ENCODE assay signal across 8 cellular contexts in the genomic region with DNA sequence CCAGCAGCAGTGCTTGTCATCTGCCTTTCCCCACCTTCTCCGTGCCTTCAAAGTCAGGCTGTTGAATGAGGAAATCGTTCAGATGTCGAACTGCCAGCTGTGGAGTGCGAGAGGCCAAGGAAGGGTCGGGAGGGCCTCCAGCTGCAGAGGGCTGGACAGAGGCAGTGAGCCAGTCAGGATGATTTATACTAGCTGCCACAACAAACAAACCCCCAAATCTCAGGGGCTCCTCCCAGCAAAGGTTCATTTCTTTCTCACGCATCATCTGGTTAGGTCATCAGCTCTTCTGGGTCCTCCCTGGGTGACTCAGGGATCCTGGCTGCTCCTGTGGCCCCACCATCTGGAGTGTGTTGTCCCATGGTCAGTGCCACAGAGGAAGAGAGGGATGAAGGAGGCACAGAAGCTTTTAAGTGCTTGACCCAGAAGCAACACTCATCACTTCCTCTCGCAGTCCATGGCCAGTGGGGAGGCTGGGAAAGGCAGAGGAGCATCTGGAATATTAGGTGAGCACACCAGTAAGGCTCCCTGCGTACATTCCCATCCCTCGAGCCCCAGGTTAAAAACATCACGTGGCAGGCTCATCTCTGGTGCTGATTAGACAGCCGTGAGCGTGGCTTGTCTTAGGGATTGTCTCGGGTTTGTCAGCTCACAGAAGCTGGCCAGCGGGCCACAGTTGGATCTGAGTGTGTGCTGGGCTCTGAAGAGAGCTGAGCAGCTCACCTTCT.
DNase-seq lines count a peak whose midpoint lies in the region; TF ChIP-seq lines count a peak whose summit lies in the region.

No MANE protein-coding gene starts in this region.

- intact Hi-C loops in stomach (cut with DNase I; ENCODE audit: low total_unique reads), result no loop called here

- no peaks in the 10 kb centered on the region for H3K9me3 ChIP-seq in stomach

- no peaks in the 10 kb centered on the region for H3K27me3 ChIP-seq in stomach

- no peak for TF ChIP-seq CTCF in stomach (IDR thresholded peaks at IDR 0.05)

- peaks cover 8 to 40% (median 10%) of the 10 kb centered on the region in 4 donors for H3K4me1 ChIP-seq in stomach

- H3K27ac ChIP-seq in stomach, result peak overlapping the region; percentile 49 to 88 (median 69)

- TF ChIP-seq EP300 in stomach (IDR thresholded peaks at IDR 0.05), result no peak

- no peak for TF ChIP-seq POLR2A in stomach (IDR thresholded peaks at IDR 0.05)

- H3K36me3 ChIP-seq in stomach, result peaks cover 4 to 33% (median 33%) of the 10 kb centered on the region in 4 donors

- no peak overlapping the region for H3K4me3 ChIP-seq in stomach

- WGBS in stomach, 5 donors, result 42 to 67% (median 54%) methylated on average over 7 to 14 of the region's 14 CpGs

- peak; percentile 57 for DNase-seq in HK-2 (ENCODE audit: unreplicated experiment)
- peak; percentile 62 for DNase-seq in astrocyte of the hippocampus (ENCODE audit: low read depth, low spot score)
- peak; percentile 97 for DNase-seq in iris pigment epithelial cell (ENCODE audit: low read depth)
- peak; percentile 50 for DNase-seq in stomach
- no peak for DNase-seq in activated effector memory CD4-positive, alpha-beta T cell treated with Interleukin-2 at 50 U/mL for 16 hours
- no peak for DNase-seq in stimulated activated naive CD4-positive, alpha-beta T cell (lab: John Stamatoyannopoulos, UW)
- DNase-seq in T-helper 1 cell, result no peak
- DNase-seq in NCI-H748 treated with DMSO at 0.1 percent for 48 hours (lab: John Stamatoyannopoulos, UW), result no peak

Comparison
In these comparisons a context has a peak if more than half of its experiments do, and no peak if none do; other contexts are left out.
1. DNase-seq: peak in HK-2 (single experiment), astrocyte of the hippocampus (single experiment), iris pigment epithelial cell (single experiment) and stomach (single experiment); none in activated effector memory CD4-positive, alpha-beta T cell treated with Interleukin-2 at 50 U/mL for 16 hours (single experiment), stimulated activated naive CD4-positive, alpha-beta T cell (0 of 6), T-helper 1 cell (0 of 5) and NCI-H748 treated with DMSO at 0.1 percent for 48 hours (single experiment).